In genomic region chr6:14732845-14733757, GRCh38 we compare ENCODE assay signal across 8 cellular contexts.
DNase-seq lines count a peak whose midpoint lies in the region; ATAC-seq and TF ChIP-seq lines count a peak whose summit lies in the region.

No MANE protein-coding gene starts in this region.

- CTCF ChIA-PET in CD8-positive, alpha-beta memory T cell (lab: Charles Lee) = no interaction called here
- CTCF ChIA-PET in PC-9 (lab: Charles Lee) = no interaction called here

- H3F3A ChIP-seq in PC-9 (ENCODE audit: insufficient read depth, low read depth) (peaks cover 45% of the 10 kb centered on the region), neural progenitor cell (ENCODE audit: low read depth) (peaks cover 9% of the 10 kb centered on the region)

- H3K9me3 Mint-ChIP-seq in CD8-positive, alpha-beta memory T cell = peaks cover 0 to 2% (median 0%) of the 10 kb centered on the region in 5 donors
- H3K9me3 Mint-ChIP-seq in natural killer cell treated with Interleukin-12 subunit alpha and Interleukin-12 subunit beta and Interleukin-15 and Interleukin-18, amount 100 ng/mL, for 72 hours = peaks cover 8% of the 10 kb centered on the region
- H3K9me3 Mint-ChIP-seq in neural progenitor cell = peaks cover 4% of the 10 kb centered on the region

- H3K36me3 ChIP-seq in CD8-positive, alpha-beta memory T cell (ENCODE audit: insufficient read depth, low read length) = no peaks in the 10 kb centered on the region
- H3K36me3 ChIP-seq in PC-9 (ENCODE audit: low read depth) (no peaks in the 10 kb centered on the region), adipocyte (ENCODE audit: control insufficient read depth, insufficient read depth, low read length, severe bottlenecking) (no peaks in the 10 kb centered on the region), neural progenitor cell (no peaks in the 10 kb centered on the region)

- H3K9me3 ChIP-seq in CD8-positive, alpha-beta memory T cell (ENCODE audit: low read length) = no peaks in the 10 kb centered on the region
- H3K9me3 ChIP-seq in PC-9 (ENCODE audit: insufficient read depth, low read depth) (peaks cover 4% of the 10 kb centered on the region; the same call in 1 of the 2 replicates), adipocyte (ENCODE audit: control insufficient read depth, low read length) (no peaks in the 10 kb centered on the region), neural progenitor cell (ENCODE audit: low read depth) (no peaks in the 10 kb centered on the region)

- DNase-seq in CD8-positive, alpha-beta memory T cell = no peak
- DNase-seq in PC-9 (peak; percentile 70 to 97), adipocyte (ENCODE audit: low read depth) (peak; percentile 29), NCI-H2196 (lab: John Stamatoyannopoulos, UW; ENCODE audit: unreplicated experiment) (no peak), neural progenitor cell (ENCODE audit: low spot score) (no peak), germinal center (ENCODE audit: low spot score) (no peak)
- DNase-seq in natural killer cell treated with Interleukin-12 subunit alpha and Interleukin-12 subunit beta and Interleukin-15 and Interleukin-18, amount 100 ng/mL, for 72 hours (ENCODE audit: low spot score) = no peak

- H3K9ac ChIP-seq in adipocyte (ENCODE audit: low read length) = no peak overlapping the region
- no peak overlapping the region for H3K9ac ChIP-seq in neural progenitor cell

- H2AFZ ChIP-seq in PC-9 = peak overlapping the region; percentile 28; the same call in 1 of the 2 replicates
- no peak overlapping the region for H2AFZ ChIP-seq in neural progenitor cell (replicated peaks)

- no peaks in the 10 kb centered on the region for H3K27me3 ChIP-seq in CD8-positive, alpha-beta memory T cell (ENCODE audit: insufficient read depth, low read length, poor library complexity, severe bottlenecking)
- H3K27me3 ChIP-seq in PC-9 (ENCODE audit: insufficient read depth, low read depth) (no peaks in the 10 kb centered on the region), adipocyte (replicated peaks; ENCODE audit: control insufficient read depth, insufficient read depth, low read length) (no peaks in the 10 kb centered on the region), neural progenitor cell (peaks cover 3% of the 10 kb centered on the region)

- H3K4me1 Mint-ChIP-seq in CD8-positive, alpha-beta memory T cell = peaks cover 46 to 63% (median 55%) of the 10 kb centered on the region in 3 donors
- H3K4me1 Mint-ChIP-seq in natural killer cell treated with Interleukin-12 subunit alpha and Interleukin-12 subunit beta and Interleukin-15 and Interleukin-18, amount 100 ng/mL, for 72 hours (ENCODE audit: low read depth in 2 of 2) = peaks cover 64 to 76% of the 10 kb centered on the region in 2 donors
- H3K4me1 Mint-ChIP-seq in neural progenitor cell = peaks cover 43% of the 10 kb centered on the region

- no peak for TF ChIP-seq CTCF in PC-9 (conservative IDR thresholded peaks at IDR 0.05)
- TF ChIP-seq CTCF in neural progenitor cell (IDR thresholded peaks at IDR 0.05) = no peak

- no peak overlapping the region for H3K27ac ChIP-seq in CD8-positive, alpha-beta memory T cell (ENCODE audit: low read depth, low read length)
- H3K27ac ChIP-seq in PC-9 (peak overlapping the region; percentile 99), neural progenitor cell (no peak overlapping the region)

- H4K20me1 ChIP-seq in PC-9 (ENCODE audit: insufficient read depth) (no peaks in the 10 kb centered on the region), neural progenitor cell (ENCODE audit: low read depth) (no peaks in the 10 kb centered on the region)

- intact Hi-C loops in PC-9 (cut with micrococcal nuclease; ENCODE audit: unreplicated experiment) = loop anchor here (1.0 to 5.0 kb wide), 8 partner anchors 20 to 521 kb away; no protein-coding TSS in a partner anchor

- BruUV-seq in PC-9 (replicated peaks; lab: Mats Ljungman, UMichigan) = TSS peak; percentile 83

- peak overlapping the region; percentile 69 for H3K4me2 ChIP-seq in PC-9
- no peak overlapping the region for H3K4me2 ChIP-seq in neural progenitor cell

- POLR2A ChIA-PET in CD8-positive, alpha-beta memory T cell (lab: Charles Lee) = no interaction called here
- POLR2A ChIA-PET in PC-9 (lab: Charles Lee; ENCODE audit: unreplicated experiment) = interaction anchor here (0.6 kb wide), 2 partner anchors 10 to 24 kb away, joined by 3 to 4 read pairs; no protein-coding TSS in a partner anchor

- no peaks in the 10 kb centered on the region for H3K36me3 Mint-ChIP-seq in CD8-positive, alpha-beta memory T cell
- H3K36me3 Mint-ChIP-seq in natural killer cell treated with Interleukin-12 subunit alpha and Interleukin-12 subunit beta and Interleukin-15 and Interleukin-18, amount 100 ng/mL, for 72 hours = peaks cover 23% of the 10 kb centered on the region
- H3K36me3 Mint-ChIP-seq in neural progenitor cell = no peaks in the 10 kb centered on the region

- H3K79me2 ChIP-seq in PC-9 (ENCODE audit: low read depth) (no peaks in the 10 kb centered on the region), neural progenitor cell (ENCODE audit: low read depth) (no peaks in the 10 kb centered on the region)

- no peaks in the 10 kb centered on the region for H3K9me2 ChIP-seq in PC-9 (ENCODE audit: insufficient read depth)

- H3K4me3 ChIP-seq in CD8-positive, alpha-beta memory T cell (ENCODE audit: low read length) = peak overlapping the region; percentile 16
- H3K4me3 ChIP-seq in PC-9 = peak overlapping the region; percentile 39; the same call in 1 of the 2 replicates
- no peak overlapping the region for H3K4me3 ChIP-seq in adipocyte (ENCODE audit: low read length)
- no peak overlapping the region for H3K4me3 ChIP-seq in neural progenitor cell

- peak; percentile 69 to 72 for ATAC-seq in natural killer cell treated with Interleukin-12 subunit alpha and Interleukin-12 subunit beta and Interleukin-15 and Interleukin-18, amount 100 ng/mL, for 72 hours
- no peak for ATAC-seq in GM19397 (IDR thresholded peaks at IDR 0.05; ENCODE audit: unreplicated experiment)

- peak overlapping the region; percentile 12 to 46 (median 35) for H3K4me3 Mint-ChIP-seq in CD8-positive, alpha-beta memory T cell
- peak overlapping the region; percentile 64 for H3K4me3 Mint-ChIP-seq in natural killer cell treated with Interleukin-12 subunit alpha and Interleukin-12 subunit beta and Interleukin-15 and Interleukin-18, amount 100 ng/mL, for 72 hours
- no peak overlapping the region for H3K4me3 Mint-ChIP-seq in neural progenitor cell

- H3K4me1 ChIP-seq in CD8-positive, alpha-beta memory T cell (ENCODE audit: insufficient read depth, low read length) = peaks cover 48% of the 10 kb centered on the region
- H3K4me1 ChIP-seq in PC-9 (replicated peaks; ENCODE audit: insufficient read depth) (peaks cover 53% of the 10 kb centered on the region), adipocyte (ENCODE audit: control insufficient read depth, insufficient read depth, low read length) (peaks cover 51% of the 10 kb centered on the region), neural progenitor cell (peaks cover 14% of the 10 kb centered on the region)

- peak overlapping the region; percentile 9 to 73 (median 46) for H3K27ac Mint-ChIP-seq in CD8-positive, alpha-beta memory T cell
- H3K27ac Mint-ChIP-seq in natural killer cell treated with Interleukin-12 subunit alpha and Interleukin-12 subunit beta and Interleukin-15 and Interleukin-18, amount 100 ng/mL, for 72 hours = peak overlapping the region; percentile 89 to 94
- H3K27ac Mint-ChIP-seq in neural progenitor cell = no peak overlapping the region

- H3K27me3 Mint-ChIP-seq in CD8-positive, alpha-beta memory T cell = peaks cover 0 to 1% of the 10 kb centered on the region in 2 donors
- H3K27me3 Mint-ChIP-seq in natural killer cell treated with Interleukin-12 subunit alpha and Interleukin-12 subunit beta and Interleukin-15 and Interleukin-18, amount 100 ng/mL, for 72 hours = no peaks in the 10 kb centered on the region
- H3K27me3 Mint-ChIP-seq in neural progenitor cell (ENCODE audit: insufficient read depth, low read depth) = peaks cover 28% of the 10 kb centered on the region

Comparison
In these comparisons a context has a peak if more than half of its experiments do, and no peak if none do; other contexts are left out.
1. DNase-seq: peak in PC-9 (2 of 2) and adipocyte (single experiment); none in CD8-positive, alpha-beta memory T cell (0 of 5), natural killer cell treated with Interleukin-12 subunit alpha and Interleukin-12 subunit beta and Interleukin-15 and Interleukin-18, amount 100 ng/mL, for 72 hours (single experiment), NCI-H2196 (single experiment), neural progenitor cell (single experiment) and germinal center (single experiment).
2. H3K4me3 ChIP-seq: peak in CD8-positive, alpha-beta memory T cell (single experiment) and PC-9 (single experiment); none in adipocyte (single experiment) and neural progenitor cell (single experiment).